Comparison of ENCODE assay signal across 9 cellular contexts in genomic region chr7:121544726-121545125, GRCh38.
A peak's percentile ranks its signal among the peaks of the same experiment; 100 is the strongest.
DNase-seq lines count a peak whose midpoint lies in the region; ATAC-seq and TF ChIP-seq lines count a peak whose summit lies in the region.
"Had no signal": no experiment of that assay in that cellular context is flagged by ENCODE, and none has a peak within 500 bp of the region (broad histone marks: within the 10 kb centered on the region; RNA-seq: fewer than 3 reads in every experiment).

No MANE protein-coding gene starts in this region.

- 47 to 57% (median 51%) methylated on average over 2 of the region's 2 CpGs for WGBS in spleen, 5 donors

- H3K4me1 Mint-ChIP-seq in immature natural killer cell, result peaks cover 23 to 44% of the 10 kb centered on the region in 2 donors
- H3K4me1 Mint-ChIP-seq in naive thymus-derived CD8-positive, alpha-beta T cell, result peaks cover 0 to 16% (median 0%) of the 10 kb centered on the region in 4 donors

- peaks cover 0 to 2% (median 0%) of the 10 kb centered on the region in 3 donors for H3K27me3 Mint-ChIP-seq in immature natural killer cell (ENCODE audit: low read depth in 3 of 3)
- H3K27me3 Mint-ChIP-seq in naive thymus-derived CD8-positive, alpha-beta T cell, result no peaks in the 10 kb centered on the region

- H3K27ac ChIP-seq in spleen, result no peak overlapping the region
- H3K27ac ChIP-seq: neutrophil had no signal

- H3K9me3 Mint-ChIP-seq in immature natural killer cell, result no peaks in the 10 kb centered on the region
- H3K9me3 Mint-ChIP-seq in naive thymus-derived CD8-positive, alpha-beta T cell, result no peaks in the 10 kb centered on the region

- peak overlapping the region; percentile 55 to 78 (median 68) for H3K27ac Mint-ChIP-seq in immature natural killer cell
- H3K27ac Mint-ChIP-seq in naive thymus-derived CD8-positive, alpha-beta T cell, result peak overlapping the region in 2 of 10 donors; percentile 25 to 61

- no peak for TF ChIP-seq CTCF in spleen (IDR thresholded peaks at IDR 0.05 in 8 of 11, conservative IDR thresholded peaks at IDR 0.05 in 3 of 11)

- intact Hi-C loops in spleen (cut with DNase I; ENCODE audit: low total_unique reads), result no loop called here

- peak overlapping the region; percentile 21 to 60 (median 33) for H3K4me3 Mint-ChIP-seq in immature natural killer cell
- H3K4me3 Mint-ChIP-seq in naive thymus-derived CD8-positive, alpha-beta T cell, result no peak overlapping the region

- no peaks in the 10 kb centered on the region for H3K27me3 ChIP-seq in spleen (replicated peaks in 1 of 7)
- H3K27me3 ChIP-seq: neutrophil had no signal

- H3K4me1 ChIP-seq in spleen, result peaks cover 0 to 9% (median 0%) of the 10 kb centered on the region in 6 donors

- H3K36me3 Mint-ChIP-seq in immature natural killer cell, result peaks cover 0 to 5% (median 0%) of the 10 kb centered on the region in 3 donors
- H3K36me3 Mint-ChIP-seq in naive thymus-derived CD8-positive, alpha-beta T cell, result no peaks in the 10 kb centered on the region

- no peak for TF ChIP-seq POLR2A in spleen (IDR thresholded peaks at IDR 0.05)

- H3K9me3 ChIP-seq in spleen, result no peaks in the 10 kb centered on the region
- H3K9me3 ChIP-seq: neutrophil had no signal

- POLR2A ChIA-PET in naive thymus-derived CD8-positive, alpha-beta T cell (lab: Charles Lee), result interaction anchor here (0.7 to 1.3 kb wide), 2 partner anchors 177 to 602 kb away, joined by 4 to 5 read pairs; no protein-coding TSS in a partner anchor

- DNase-seq in SW 1271 (lab: John Stamatoyannopoulos, UW) (peak; percentile 96 to 99), immature natural killer cell (peak in 1 of 3 donors; percentile 19), SHP77 (lab: John Stamatoyannopoulos, UW) (no peak), NAMALWA (ENCODE audit: low spot score) (no peak), spleen (no peak)
- no peak for DNase-seq in naive thymus-derived CD8-positive, alpha-beta T cell

- no peak overlapping the region for H3K4me3 ChIP-seq in spleen

- ATAC-seq in GM18511 (IDR thresholded peaks at IDR 0.05; ENCODE audit: unreplicated experiment) (peak; percentile 76), HG02870 (IDR thresholded peaks at IDR 0.05; ENCODE audit: unreplicated experiment) (peak; percentile 77)
- no peak for ATAC-seq in naive thymus-derived CD8-positive, alpha-beta T cell

- H3K36me3 ChIP-seq in spleen, result no peaks in the 10 kb centered on the region
- H3K36me3 ChIP-seq: neutrophil had no signal

Comparison
In these comparisons a context has a peak if more than half of its experiments do, and no peak if none do; other contexts are left out.
1. ATAC-seq: peak in GM18511 (single experiment) and HG02870 (single experiment); none in naive thymus-derived CD8-positive, alpha-beta T cell (0 of 2).
2. DNase-seq: peak in SW 1271 (2 of 2); none in SHP77 (0 of 2), NAMALWA (single experiment), spleen (single experiment) and naive thymus-derived CD8-positive, alpha-beta T cell (0 of 10).
3. H3K4me3 Mint-ChIP-seq: peak in immature natural killer cell (5 of 5); none in naive thymus-derived CD8-positive, alpha-beta T cell (0 of 10).